In the genomic region with DNA sequence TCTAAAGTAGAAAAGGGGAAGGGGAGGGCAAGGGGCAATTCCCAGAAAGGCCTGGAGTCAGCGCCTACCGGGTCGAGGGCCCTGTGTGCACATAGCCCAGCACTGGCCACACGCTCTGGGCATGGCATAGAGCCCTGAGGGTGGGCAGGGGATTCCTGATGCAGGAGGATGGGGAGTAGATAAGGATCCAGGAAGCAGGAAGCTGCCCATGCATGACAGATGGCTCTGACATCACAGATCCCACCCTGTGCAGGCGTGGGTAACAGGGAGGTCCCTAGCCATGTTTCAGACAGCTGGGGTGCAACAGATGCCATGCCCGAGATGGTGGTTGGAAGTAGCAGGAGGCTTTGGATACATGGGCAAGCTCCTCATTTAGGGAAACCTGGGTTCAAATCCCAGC, we compare ENCODE assay signal across 18 cellular contexts.
"Had no signal": no experiment of that assay in that cellular context is flagged by ENCODE, and none has a peak within 500 bp of the region (broad histone marks: within the 10 kb centered on the region; RNA-seq: fewer than 3 reads in every experiment).

No MANE protein-coding gene starts in this region.

- H3K27me3 ChIP-seq: breast epithelium, foreskin keratinocyte, right atrium auricular region had no signal

- H3K4me1 ChIP-seq: breast epithelium, foreskin keratinocyte, heart right ventricle, right atrium auricular region, tibial artery had no signal

- H3K36me3 ChIP-seq: breast epithelium, heart right ventricle, right atrium auricular region, tibial artery had no signal

- H3K27ac Mint-ChIP-seq: activated CD8-positive, alpha-beta memory T cell treated with anti-CD3 and anti-CD28 coated beads, Interleukin-2, amount 10 ng/mL, durations not matched to agents 7 days and 5 days; activated naive CD8-positive, alpha-beta T cell treated with anti-CD3 and anti-CD28 coated beads for 36 hours; naive B cell had no signal

- H3K4me3 ChIP-seq: breast epithelium, dorsolateral prefrontal cortex, heart right ventricle, right atrium auricular region, SK-N-MC, tibial artery had no signal

- ATAC-seq: activated CD4-positive, CD25-positive, alpha-beta regulatory T cell treated with anti-CD3 and anti-CD28 coated beads, Interleukin-2, amount 50 U/mL, for 24 hours; activated CD8-positive, alpha-beta memory T cell treated with anti-CD3 and anti-CD28 coated beads, Interleukin-2, amount 10 ng/mL, durations not matched to agents 7 days and 5 days; foreskin keratinocyte; heart right ventricle; left ventricle myocardium superior had no signal

- H3K36me3 Mint-ChIP-seq: activated naive CD8-positive, alpha-beta T cell treated with anti-CD3 and anti-CD28 coated beads for 36 hours had no signal

- H3K4me1 Mint-ChIP-seq: activated CD8-positive, alpha-beta memory T cell treated with anti-CD3 and anti-CD28 coated beads, Interleukin-2, amount 10 ng/mL, durations not matched to agents 7 days and 5 days; activated naive CD8-positive, alpha-beta T cell treated with anti-CD3 and anti-CD28 coated beads for 36 hours; naive B cell had no signal

- DNase-seq: activated CD4-positive, alpha-beta T cell treated with anti-CD3 and anti-CD28 coated beads, Interleukin-2, amount 50 U/mL, for 48 hours; activated CD8-positive, alpha-beta memory T cell treated with anti-CD3 and anti-CD28 coated beads, Interleukin-2, amount 10 ng/mL, durations not matched to agents 7 days and 5 days; activated gamma-delta T cell; activated naive CD8-positive, alpha-beta T cell treated with anti-CD3 and anti-CD28 coated beads for 36 hours; activated T-cell treated with anti-CD3 and anti-CD28 coated beads, Interleukin-2, amount 50 U/mL, for 48 hours; anterior cingulate cortex; foreskin keratinocyte; heart right ventricle; left ventricle myocardium superior; naive B cell; small intestine; T-helper 2 cell had no signal

- H3K4me3 Mint-ChIP-seq: activated CD8-positive, alpha-beta memory T cell treated with anti-CD3 and anti-CD28 coated beads, Interleukin-2, amount 10 ng/mL, durations not matched to agents 7 days and 5 days; activated naive CD8-positive, alpha-beta T cell treated with anti-CD3 and anti-CD28 coated beads for 36 hours; naive B cell had no signal
